In genomic region chr2:71129114-71129890, GRCh38 we compare ENCODE assay signal across 8 cellular contexts. TPM values are rescaled to one million over a fixed set of nuclear protein-coding genes. Genes with fewer than 3 reads are reported as not detected.
DNase-seq lines count a peak whose midpoint lies in the region; ATAC-seq and TF ChIP-seq lines count a peak whose summit lies in the region.

No MANE protein-coding gene starts in this region.

- peaks cover 15% of the 10 kb centered on the region for H3K4me1 ChIP-seq in hepatocyte (ENCODE audit: insufficient read depth)
- peaks cover 44% of the 10 kb centered on the region for H3K4me1 ChIP-seq in suprapubic skin

- H3K27me3 ChIP-seq in hepatocyte (no peaks in the 10 kb centered on the region), suprapubic skin (no peaks in the 10 kb centered on the region)

- 2% methylated on average over 17 of the region's 17 CpGs for WGBS in hepatocyte (ENCODE audit: low lambda C conversion rate, missing lambda C conversion rate)
- WGBS in suprapubic skin: 3% methylated on average over 17 of the region's 17 CpGs

- peak overlapping the region; percentile 91 for H3K4me2 ChIP-seq in hepatocyte

- TF ChIP-seq CTCF in hepatocyte (IDR thresholded peaks at IDR 0.05; ENCODE audit: poor library complexity) (no peak), suprapubic skin (IDR thresholded peaks at IDR 0.05) (no peak)

- no peaks in the 10 kb centered on the region for H3K9me2 ChIP-seq in hepatocyte (replicated peaks; ENCODE audit: insufficient read depth)

- no peak for TF ChIP-seq EP300 in suprapubic skin (IDR thresholded peaks at IDR 0.05)

- H3K36me3 ChIP-seq in hepatocyte (replicated peaks; ENCODE audit: insufficient read depth, low read depth) (no peaks in the 10 kb centered on the region), suprapubic skin (peaks cover 8% of the 10 kb centered on the region)

- no peaks in the 10 kb centered on the region for H3K9me3 ChIP-seq in hepatocyte (ENCODE audit: low read depth)
- no peaks in the 10 kb centered on the region for H3K9me3 ChIP-seq in suprapubic skin

- peak overlapping the region; percentile 81 for H3K4me3 ChIP-seq in hepatocyte
- H3K4me3 ChIP-seq in suprapubic skin: peak overlapping the region; percentile 86

- DNase-seq in NCI-H2227 treated with DMSO at 0.1 percent for 48 hours (lab: John Stamatoyannopoulos, UW): peak; percentile 78
- no peak for DNase-seq in NCI-H2227 (lab: John Stamatoyannopoulos, UW; ENCODE audit: unreplicated experiment)
- peak; percentile 42 for DNase-seq in RKO (ENCODE audit: low spot score)
- no peak for DNase-seq in hepatocyte (ENCODE audit: low spot score)
- no peak for DNase-seq in suprapubic skin (ENCODE audit: low spot score in 2 of 2)
- no peak for DNase-seq in mucosa of gallbladder (ENCODE audit: low spot score)
- DNase-seq in LoVo (ENCODE audit: low spot score): no peak

- no peak for TF ChIP-seq POLR2A in suprapubic skin (IDR thresholded peaks at IDR 0.05)

- H2AFZ ChIP-seq in hepatocyte: peak overlapping the region; percentile 92

- H4K20me1 ChIP-seq in hepatocyte (ENCODE audit: insufficient read depth, poor library complexity, severe bottlenecking): peaks cover 6% of the 10 kb centered on the region

- peaks cover 84% of the 10 kb centered on the region for H3K79me2 ChIP-seq in hepatocyte

- no peak for ATAC-seq in GM21390 (IDR thresholded peaks at IDR 0.05; ENCODE audit: unreplicated experiment)

- H3K27ac ChIP-seq in hepatocyte: peak overlapping the region; percentile 91
- H3K27ac ChIP-seq in suprapubic skin: peak overlapping the region; percentile 98

RNA-seq across cellular contexts. Expression of gene MCEE, which starts 0.7 kb away (rescaled TPM):
- total RNA-seq in hepatocyte: 17.5 and 22.3 TPM in 2 replicates
- polyA plus RNA-seq in hepatocyte: 29.3 and 32.0 TPM in 2 replicates
- total RNA-seq in suprapubic skin: 10 to 100 TPM; 20.9 to 45.8 (median 25.5) TPM
- total RNA-seq in mucosa of gallbladder: 15.8 TPM

RNA-seq across cellular contexts. Expression of gene MPHOSPH10, which starts 1.1 kb away (rescaled TPM):
- total RNA-seq in hepatocyte: 17.0 and 21.6 TPM in 2 replicates
- polyA plus RNA-seq in hepatocyte: 18.8 and 25.3 TPM in 2 replicates
- total RNA-seq in suprapubic skin: 10 to 100 TPM; 16.7 to 34.0 (median 24.7) TPM
- 31.4 TPM for total RNA-seq in mucosa of gallbladder

Comparison
In these comparisons a context has a peak if more than half of its experiments do, and no peak if none do; other contexts are left out.
1. DNase-seq: peak in NCI-H2227 treated with DMSO at 0.1 percent for 48 hours (single experiment) and RKO (single experiment); none in NCI-H2227 (single experiment), hepatocyte (single experiment), suprapubic skin (0 of 2), mucosa of gallbladder (single experiment) and LoVo (single experiment).